2 cellular contexts compared by ENCODE assay signal in genomic region chr2:45020439-45020838, GRCh38.
TF ChIP-seq lines count a peak whose summit lies in the region.

No MANE protein-coding gene starts in this region.

TF ChIP-seq in HCT116, 20 proteins besides CTCF, POLR2A, EP300 and RAD21:
- TF ChIP-seq ZBTB33 (IDR thresholded peaks at IDR 0.05; ENCODE audit: extremely low read depth, insufficient replicate concordance, low read length), result no peak
- no peak for TF ChIP-seq REST (IDR thresholded peaks at IDR 0.05; ENCODE audit: low read depth)
- no peak for TF ChIP-seq TCF7L2 (IDR thresholded peaks at IDR 0.05; ENCODE audit: borderline replicate concordance, extremely low read depth, insufficient read depth, insufficient read length)
- TF ChIP-seq ZFX (IDR thresholded peaks at IDR 0.05), result no peak
- no peak for TF ChIP-seq YY1 (IDR thresholded peaks at IDR 0.05; ENCODE audit: extremely low read depth, insufficient replicate concordance, low read depth, low read length)
- TF ChIP-seq EZH2 (IDR thresholded peaks at IDR 0.05), result no peak
- TF ChIP-seq JUND (IDR thresholded peaks at IDR 0.05), result no peak
- no peak for TF ChIP-seq SRF (IDR thresholded peaks at IDR 0.05; ENCODE audit: low read depth)
- no peak for TF ChIP-seq ZNF274 (IDR thresholded peaks at IDR 0.05; ENCODE audit: low read depth, low read length)
- no peak for TF ChIP-seq SP1 (IDR thresholded peaks at IDR 0.05; ENCODE audit: low read depth)

TF ChIP-seq in H1, 55 proteins besides CTCF, POLR2A, EP300 and RAD21:
- no peak for TF ChIP-seq POU5F1 (IDR thresholded peaks at IDR 0.05; ENCODE audit: low read depth, low read length)
- no peak for TF ChIP-seq E2F6 (IDR thresholded peaks at IDR 0.05)
- no peak for TF ChIP-seq KDM4A (IDR thresholded peaks at IDR 0.05; ENCODE audit: low read depth, low read length, severe bottlenecking)
- TF ChIP-seq ATF3 (IDR thresholded peaks at IDR 0.05; ENCODE audit: insufficient read depth, low read depth, low read length), result no peak
- no peak for TF ChIP-seq RFX5 (IDR thresholded peaks at IDR 0.05; ENCODE audit: borderline replicate concordance, low read depth, low read length)
